ENCODE assay signal across 25 cellular contexts in genomic region chr3:186993210-186993782, GRCh38.
A peak's percentile ranks its signal among the peaks of the same experiment; 100 is the strongest.
DNase-seq lines count a peak whose midpoint lies in the region; ATAC-seq, FAIRE-seq and TF ChIP-seq lines count a peak whose summit lies in the region.
"Had no signal": no experiment of that assay in that cellular context is flagged by ENCODE, and none has a peak within 500 bp of the region (broad histone marks: within the 10 kb centered on the region; RNA-seq: fewer than 3 reads in every experiment).

No MANE protein-coding gene starts in this region.

- H3K27ac Mint-ChIP-seq in CD4-positive, alpha-beta memory T cell, result peak overlapping the region in 4 of 7 donors; percentile 62 to 77 (median 72)
- H3K27ac Mint-ChIP-seq in IgD-negative memory B cell, result peak overlapping the region; percentile 73 to 97 (median 88)
- H3K27ac Mint-ChIP-seq in central memory CD8-positive, alpha-beta T cell (ENCODE audit: low read depth), result peak overlapping the region; percentile 63
- no peak overlapping the region for H3K27ac Mint-ChIP-seq in MCF 10A (ENCODE audit: low read depth, unreplicated experiment)
- H3K27ac Mint-ChIP-seq: activated CD4-positive, alpha-beta memory T cell treated with anti-CD3 and anti-CD28 coated beads for 36 hours; HFFc6 had no signal

- no peaks in the 10 kb centered on the region for H3K9me3 Mint-ChIP-seq in CD4-positive, alpha-beta memory T cell
- H3K9me3 Mint-ChIP-seq in IgD-negative memory B cell (no peaks in the 10 kb centered on the region), MCF 10A (ENCODE audit: unreplicated experiment) (no peaks in the 10 kb centered on the region)
- no peaks in the 10 kb centered on the region for H3K9me3 Mint-ChIP-seq in central memory CD8-positive, alpha-beta T cell
- H3K9me3 Mint-ChIP-seq: activated CD4-positive, alpha-beta memory T cell treated with anti-CD3 and anti-CD28 coated beads for 36 hours; CD4-positive, CD25-positive, alpha-beta regulatory T cell; HFFc6; naive thymus-derived CD4-positive, alpha-beta T cell had no signal

- H3K27me3 Mint-ChIP-seq in CD4-positive, alpha-beta memory T cell, result no peaks in the 10 kb centered on the region
- H3K27me3 Mint-ChIP-seq in IgD-negative memory B cell (no peaks in the 10 kb centered on the region), MCF 10A (ENCODE audit: insufficient read depth, unreplicated experiment) (no peaks in the 10 kb centered on the region)
- H3K27me3 Mint-ChIP-seq in central memory CD8-positive, alpha-beta T cell, result no peaks in the 10 kb centered on the region
- H3K27me3 Mint-ChIP-seq: activated CD4-positive, alpha-beta memory T cell treated with anti-CD3 and anti-CD28 coated beads for 36 hours; CD4-positive, CD25-positive, alpha-beta regulatory T cell; naive thymus-derived CD4-positive, alpha-beta T cell had no signal

- peaks cover 43 to 61% of the 10 kb centered on the region in 2 donors for H3K36me3 Mint-ChIP-seq in CD4-positive, alpha-beta memory T cell
- H3K36me3 Mint-ChIP-seq in IgD-negative memory B cell (peaks cover 17% of the 10 kb centered on the region), MCF 10A (ENCODE audit: insufficient read depth, unreplicated experiment) (peaks cover 11% of the 10 kb centered on the region)
- peaks cover 22% of the 10 kb centered on the region for H3K36me3 Mint-ChIP-seq in central memory CD8-positive, alpha-beta T cell (ENCODE audit: insufficient read depth)

- intact Hi-C loops in CD4-positive, alpha-beta memory T cell (cut with micrococcal nuclease), result no loop called here
- intact Hi-C loops in MCF 10A (cut with micrococcal nuclease), result no loop called here
- intact Hi-C loops in pancreas (cut with DNase I), result no loop called here

- peaks cover 29% of the 10 kb centered on the region for H3K4me1 ChIP-seq in CD4-positive, alpha-beta memory T cell (ENCODE audit: insufficient read depth, low read length)
- H3K4me1 ChIP-seq in neutrophil (ENCODE audit: control insufficient read depth in 1 of 2, insufficient read depth in 1 of 2, low read depth in 1 of 2, low read length in 1 of 2) (peaks cover 34 to 44% of the 10 kb centered on the region in 2 experiments), pancreas (peaks cover 0 to 9% (median 6%) of the 10 kb centered on the region in 3 donors)
- H3K4me1 ChIP-seq: breast epithelium had no signal

- no TSS peak for BruUV-seq in MCF 10A (replicated peaks; lab: Mats Ljungman, UMichigan)

- FAIRE-seq in pancreas (lab: Jason Lieb, UNC), result no peak
- FAIRE-seq: endometrium had no signal

- peaks cover 44 to 65% (median 54%) of the 10 kb centered on the region in 4 donors for H3K4me1 Mint-ChIP-seq in CD4-positive, alpha-beta memory T cell
- H3K4me1 Mint-ChIP-seq in IgD-negative memory B cell, result peaks cover 50 to 71% (median 59%) of the 10 kb centered on the region in 3 donors
- H3K4me1 Mint-ChIP-seq in central memory CD8-positive, alpha-beta T cell, result peaks cover 64% of the 10 kb centered on the region
- peaks cover 16% of the 10 kb centered on the region for H3K4me1 Mint-ChIP-seq in MCF 10A (ENCODE audit: insufficient read depth, unreplicated experiment)

- ATAC-seq in central memory CD8-positive, alpha-beta T cell (replicated peaks; ENCODE audit: extremely low read depth, poor library complexity, severe bottlenecking), result no peak
- ATAC-seq in pancreas, result no peak
- ATAC-seq: naive thymus-derived CD4-positive, alpha-beta T cell had no signal

- H3K9me3 ChIP-seq in CD4-positive, alpha-beta memory T cell (ENCODE audit: control insufficient read depth in 1 of 2, low read length in 2 of 2), result no peaks in the 10 kb centered on the region
- H3K9me3 ChIP-seq in neutrophil (no peaks in the 10 kb centered on the region), pancreas (no peaks in the 10 kb centered on the region)
- H3K9me3 ChIP-seq: breast epithelium, thoracic aorta had no signal

- H3K4me3 Mint-ChIP-seq in CD4-positive, alpha-beta memory T cell, result no peak overlapping the region
- peak overlapping the region in 3 of 4 donors; percentile 49 to 74 (median 71) for H3K4me3 Mint-ChIP-seq in IgD-negative memory B cell
- H3K4me3 Mint-ChIP-seq in central memory CD8-positive, alpha-beta T cell, result no peak overlapping the region
- no peak overlapping the region for H3K4me3 Mint-ChIP-seq in MCF 10A (ENCODE audit: unreplicated experiment)
- H3K4me3 Mint-ChIP-seq: activated CD4-positive, alpha-beta memory T cell treated with anti-CD3 and anti-CD28 coated beads for 36 hours; CD4-positive, CD25-positive, alpha-beta regulatory T cell; HFFc6 had no signal

- no peak for DNase-seq in CD4-positive, alpha-beta memory T cell
- DNase-seq in central memory CD8-positive, alpha-beta T cell (ENCODE audit: low spot score in 2 of 2), result no peak
- DNase-seq in MCF 10A (ENCODE audit: unreplicated experiment) (no peak), pancreas (no peak)
- no peak for DNase-seq in activated effector memory CD4-positive, alpha-beta T cell treated with Interleukin-2 at 50 U/mL for 16 hours
- DNase-seq in stimulated activated CD4-positive, alpha-beta T cell treated with anti-CD3 and anti-CD28 coated beads, Interleukin-4, amount 100 ng/mL, for 24 hours, result no peak
- DNase-seq: activated CD4-positive, alpha-beta memory T cell treated with anti-CD3 and anti-CD28 coated beads for 36 hours; amniotic stem cell; CD4-positive, CD25-positive, alpha-beta regulatory T cell; GDM1; glutamatergic neuron; HFFc6; kidney glomerular epithelial cell; naive thymus-derived CD4-positive, alpha-beta T cell; NCI-H1105; NCI-H2029; NK-92 treated with Interleukin-12 subunit alpha and Interleukin-12 subunit beta, amount 100 ng/mL, for 24 hours; stimulated activated naive CD4-positive, alpha-beta T cell; WERI-Rb-1 had no signal

- no peak overlapping the region for H3K4me3 ChIP-seq in CD4-positive, alpha-beta memory T cell (ENCODE audit: low read length in 2 of 2)
- H3K4me3 ChIP-seq in neutrophil (ENCODE audit: low read depth in 1 of 2, low read length in 1 of 2) (no peak overlapping the region), pancreas (no peak overlapping the region)
- H3K4me3 ChIP-seq: breast epithelium, thoracic aorta had no signal

- H3K27ac ChIP-seq in CD4-positive, alpha-beta memory T cell (ENCODE audit: low read depth, low read length), result no peak overlapping the region
- H3K27ac ChIP-seq in neutrophil, result peak overlapping the region; percentile 84
- H3K27ac ChIP-seq in pancreas, result no peak overlapping the region
- H3K27ac ChIP-seq: breast epithelium, parathyroid adenoma, WERI-Rb-1 had no signal

- CTCF ChIA-PET in CD4-positive, alpha-beta memory T cell (lab: Charles Lee; ENCODE audit: partially characterized antibody), result interaction anchor here (0.5 to 1.4 kb wide), 4 partner anchors 24 to 144 kb away, joined by 3 to 4 read pairs (median 3); no protein-coding TSS in a partner anchor
- CTCF ChIA-PET in MCF 10A (lab: Yijun Ruan, JAX), result interaction anchor here (0.6 kb wide), 1 partner anchor 424 kb away, joined by 6 read pairs; no protein-coding TSS in a partner anchor

- peaks cover 20% of the 10 kb centered on the region for H3K36me3 ChIP-seq in CD4-positive, alpha-beta memory T cell (ENCODE audit: insufficient read depth, low read length)
- H3K36me3 ChIP-seq in neutrophil, result no peaks in the 10 kb centered on the region
- H3K36me3 ChIP-seq in pancreas, result no peaks in the 10 kb centered on the region
- H3K36me3 ChIP-seq: breast epithelium, thoracic aorta, WERI-Rb-1 had no signal

- POLR2A ChIA-PET in CD4-positive, alpha-beta memory T cell (lab: Charles Lee; ENCODE audit: partially characterized antibody), result no interaction called here
- POLR2A ChIA-PET in MCF 10A (lab: Yijun Ruan, JAX), result interaction anchor here (0.8 kb wide), 1 partner anchor 20 kb away, joined by 3 read pairs; no protein-coding TSS in a partner anchor

- WGBS in pancreas, 2 donors, result 90 to 97% methylated on average over 7 of the region's 7 CpGs

- TF ChIP-seq CTCF in neutrophil (IDR thresholded peaks at IDR 0.05), result no peak
- no peak for TF ChIP-seq CTCF in MCF 10A (IDR thresholded peaks at IDR 0.05; ENCODE audit: unreplicated experiment)
- no peak for TF ChIP-seq CTCF in pancreas (IDR thresholded peaks at IDR 0.05)

- no peaks in the 10 kb centered on the region for H3K27me3 ChIP-seq in CD4-positive, alpha-beta memory T cell (ENCODE audit: insufficient read depth, low read length)
- H3K27me3 ChIP-seq in neutrophil (no peaks in the 10 kb centered on the region), pancreas (no peaks in the 10 kb centered on the region)
- H3K27me3 ChIP-seq: breast epithelium had no signal

Comparison
In these comparisons a context has a peak if more than half of its experiments do, and no peak if none do; other contexts are left out.
1. H3K4me3 Mint-ChIP-seq: peak in IgD-negative memory B cell (3 of 4); none in CD4-positive, alpha-beta memory T cell (0 of 8), central memory CD8-positive, alpha-beta T cell (single experiment) and MCF 10A (single experiment).